Comparison of ENCODE assay signal across 1 cellular context in genomic region chrX:128759745-128760144, GRCh38.
TF ChIP-seq lines count a peak whose summit lies in the region.

No MANE protein-coding gene starts in this region.

TF ChIP-seq in HepG2, 621 proteins besides CTCF, POLR2A, EP300 and RAD21 (continued from another document and continues in another):
- no peak for TF ChIP-seq BCL3 (CRISPR knock-in tag; IDR thresholded peaks at IDR 0.05)
- TF ChIP-seq MXD3 (CRISPR knock-in tag; IDR thresholded peaks at IDR 0.05) = no peak
- TF ChIP-seq DMTF1 (CRISPR knock-in tag; IDR thresholded peaks at IDR 0.05) = no peak
- no peak for TF ChIP-seq ZNF720 (CRISPR knock-in tag; IDR thresholded peaks at IDR 0.05)
- TF ChIP-seq ZBTB2 (CRISPR knock-in tag; IDR thresholded peaks at IDR 0.05; ENCODE audit: low read depth) = no peak
- no peak for TF ChIP-seq NFE2 (CRISPR knock-in tag; IDR thresholded peaks at IDR 0.05)
- TF ChIP-seq AHR (CRISPR knock-in tag; IDR thresholded peaks at IDR 0.05) = no peak
- TF ChIP-seq MAFF (IDR thresholded peaks at IDR 0.05; ENCODE audit: low read depth, low read length) = peak; percentile 47
- no peak for TF ChIP-seq HOXD1 (CRISPR knock-in tag; IDR thresholded peaks at IDR 0.05)
- peak; percentile 79; the same call in 1 of the 2 replicates for TF ChIP-seq TBX3 (IDR thresholded peaks at IDR 0.05; ENCODE audit: borderline replicate concordance)
- TF ChIP-seq PRDM10 (CRISPR knock-in tag; IDR thresholded peaks at IDR 0.05; ENCODE audit: low read depth) = no peak
- peak; percentile 64; the same call in 1 of the 2 replicates for TF ChIP-seq MEIS2 (CRISPR knock-in tag; IDR thresholded peaks at IDR 0.05)
- TF ChIP-seq ZNF704 (CRISPR knock-in tag; IDR thresholded peaks at IDR 0.05; ENCODE audit: borderline replicate concordance) = no peak
- no peak for TF ChIP-seq PTBP1 (IDR thresholded peaks at IDR 0.05; ENCODE audit: low read depth, low read length, poor library complexity, severe bottlenecking)
- TF ChIP-seq ZNF761 (CRISPR knock-in tag; conservative IDR thresholded peaks at IDR 0.05) = no peak
- no peak for TF ChIP-seq CCDC6 (CRISPR knock-in tag; IDR thresholded peaks at IDR 0.05)
- TF ChIP-seq FOSL1 (CRISPR knock-in tag; IDR thresholded peaks at IDR 0.05; ENCODE audit: borderline replicate concordance) = peak; percentile 55; the same call in 1 of the 2 replicates
- TF ChIP-seq ZNF784 (CRISPR knock-in tag; IDR thresholded peaks at IDR 0.05; ENCODE audit: borderline replicate concordance) = no peak
- peak; percentile 24; the same call in 1 of the 2 replicates for TF ChIP-seq LCORL (IDR thresholded peaks at IDR 0.05)
- TF ChIP-seq LCORL (CRISPR knock-in tag; IDR thresholded peaks at IDR 0.05) = no peak
- TF ChIP-seq SP1 (IDR thresholded peaks at IDR 0.05) = no peak
- TF ChIP-seq SP1 (CRISPR knock-in tag; IDR thresholded peaks at IDR 0.05) = no peak
- TF ChIP-seq FOXK1 (CRISPR knock-in tag; IDR thresholded peaks at IDR 0.05; ENCODE audit: borderline replicate concordance, low read depth) = no peak
- TF ChIP-seq SSRP1 (CRISPR knock-in tag; IDR thresholded peaks at IDR 0.05) = no peak
- TF ChIP-seq ZNF382 (CRISPR knock-in tag; IDR thresholded peaks at IDR 0.05; ENCODE audit: borderline replicate concordance) = no peak
- TF ChIP-seq SMC3 (IDR thresholded peaks at IDR 0.05; ENCODE audit: low read length) = no peak
- no peak for TF ChIP-seq SNAPC5 (CRISPR knock-in tag; IDR thresholded peaks at IDR 0.05; ENCODE audit: borderline replicate concordance)
- no peak for TF ChIP-seq ETV6 (CRISPR knock-in tag; conservative IDR thresholded peaks at IDR 0.05)
- TF ChIP-seq ZNF207 (IDR thresholded peaks at IDR 0.05; ENCODE audit: borderline replicate concordance) = no peak
- TF ChIP-seq FIP1L1 (IDR thresholded peaks at IDR 0.05; ENCODE audit: borderline replicate concordance, insufficient read depth, low read depth, low read length) = no peak
- TF ChIP-seq SRSF4 (IDR thresholded peaks at IDR 0.05; ENCODE audit: low read depth, low read length, poor library complexity, severe bottlenecking) = no peak
- no peak for TF ChIP-seq ZNF639 (CRISPR knock-in tag; conservative IDR thresholded peaks at IDR 0.05)
- no peak for TF ChIP-seq TRIM24 (CRISPR knock-in tag; IDR thresholded peaks at IDR 0.05)
- TF ChIP-seq ZFP62 (CRISPR knock-in tag; IDR thresholded peaks at IDR 0.05) = no peak
- no peak for TF ChIP-seq DMAP1 (CRISPR knock-in tag; IDR thresholded peaks at IDR 0.05)
- peak in 1 of 2 experiments; percentile 62; a peak in 2 of 4 replicates for TF ChIP-seq MAFK (conservative IDR thresholded peaks at IDR 0.05 in 1 of 2, IDR thresholded peaks at IDR 0.05 in 1 of 2; ENCODE audit: low read length in 2 of 2)
- peak; percentile 76; the same call in 1 of the 2 replicates for TF ChIP-seq NFIC (IDR thresholded peaks at IDR 0.05; ENCODE audit: low read length)
- TF ChIP-seq HDAC2 (CRISPR knock-in tag; IDR thresholded peaks at IDR 0.05) = no peak
- TF ChIP-seq ZBTB7A (CRISPR knock-in tag; IDR thresholded peaks at IDR 0.05) = no peak
- no peak for TF ChIP-seq POGK (CRISPR knock-in tag; conservative IDR thresholded peaks at IDR 0.05)
- TF ChIP-seq AGO2 (optimal IDR thresholded peaks at IDR 0.05; ENCODE audit: low read depth, low read length) = no peak
- no peak for TF ChIP-seq E2F5 (CRISPR knock-in tag; conservative IDR thresholded peaks at IDR 0.05)
- TF ChIP-seq ZNF7 (CRISPR knock-in tag; IDR thresholded peaks at IDR 0.05) = no peak
- TF ChIP-seq YEATS2 (CRISPR knock-in tag; IDR thresholded peaks at IDR 0.05; ENCODE audit: borderline replicate concordance) = no peak
- TF ChIP-seq ETV5 (CRISPR knock-in tag; IDR thresholded peaks at IDR 0.05; ENCODE audit: borderline replicate concordance) = peak; percentile 70; the same call in 1 of the 2 replicates
- no peak for TF ChIP-seq NFE2L2 (IDR thresholded peaks at IDR 0.05; ENCODE audit: low read length)
- no peak for TF ChIP-seq ZNF574 (CRISPR knock-in tag; IDR thresholded peaks at IDR 0.05)
